ENCODE assay signal across 16 cellular contexts in the genomic region with DNA sequence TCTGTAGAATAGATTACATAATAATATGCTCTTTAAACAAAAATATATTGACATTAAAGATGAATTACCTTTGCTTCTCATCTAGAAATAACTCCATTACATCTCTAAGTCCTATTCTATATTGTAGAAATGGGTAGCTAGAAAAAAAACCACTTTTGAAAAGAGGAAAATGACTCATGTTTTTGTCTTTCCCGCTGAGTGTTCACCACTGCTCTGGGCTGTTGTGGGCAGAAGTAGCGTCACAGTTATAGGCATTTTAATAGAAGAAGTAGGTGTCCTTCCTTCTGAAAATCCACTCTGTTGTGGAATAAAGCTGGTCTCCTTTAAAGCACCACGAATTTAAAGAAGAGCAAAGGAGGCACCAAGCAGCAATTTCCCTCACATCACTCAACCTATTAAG.
A peak's percentile ranks its signal among the peaks of the same experiment; 100 is the strongest.
DNase-seq lines count a peak whose midpoint lies in the region; ATAC-seq and TF ChIP-seq lines count a peak whose summit lies in the region.
"Had no signal": no experiment of that assay in that cellular context is flagged by ENCODE, and none has a peak within 500 bp of the region (broad histone marks: within the 10 kb centered on the region; RNA-seq: fewer than 3 reads in every experiment).

No MANE protein-coding gene starts in this region.

- peaks cover 15% of the 10 kb centered on the region for H3K27me3 Mint-ChIP-seq in activated CD8-positive, alpha-beta T cell treated with anti-CD3 and anti-CD28 coated beads for 36 hours
- H3K27me3 Mint-ChIP-seq in activated CD8-positive, alpha-beta T cell treated with anti-CD3 and anti-CD28 coated beads, Interleukin-2, amount 10 ng/mL, durations not matched to agents 7 days and 5 days (ENCODE audit: low read depth): peaks cover 23% of the 10 kb centered on the region
- H3K27me3 Mint-ChIP-seq in osteocyte (ENCODE audit: unreplicated experiment): peaks cover 9% of the 10 kb centered on the region

- TF ChIP-seq CTCF in activated CD8-positive, alpha-beta T cell treated with anti-CD3 and anti-CD28 coated beads for 36 hours (IDR thresholded peaks at IDR 0.05): no peak
- TF ChIP-seq CTCF in PC-3 (conservative IDR thresholded peaks at IDR 0.05; ENCODE audit: low read depth, low read length): no peak
- TF ChIP-seq CTCF in osteocyte (IDR thresholded peaks at IDR 0.05): no peak
- TF ChIP-seq CTCF in coronary artery (IDR thresholded peaks at IDR 0.05): no peak

- CTCF ChIA-PET in activated CD8-positive, alpha-beta T cell treated with anti-CD3 and anti-CD28 coated beads for 36 hours (lab: Charles Lee): no interaction called here
- CTCF ChIA-PET in activated CD8-positive, alpha-beta T cell treated with anti-CD3 and anti-CD28 coated beads, Interleukin-2, amount 10 ng/mL, durations not matched to agents 7 days and 5 days (lab: Charles Lee): interaction anchor here (1.1 kb wide), 1 partner anchor 142 kb away, joined by 3 read pairs; no protein-coding TSS in a partner anchor
- CTCF ChIA-PET in PC-3 (lab: Charles Lee): no interaction called here

- H3K9me2 ChIP-seq in PC-3 (replicated peaks; ENCODE audit: low read length): no peaks in the 10 kb centered on the region

- H3K36me3 Mint-ChIP-seq in activated CD8-positive, alpha-beta T cell treated with anti-CD3 and anti-CD28 coated beads for 36 hours (ENCODE audit: low read depth): no peaks in the 10 kb centered on the region
- no peaks in the 10 kb centered on the region for H3K36me3 Mint-ChIP-seq in activated CD8-positive, alpha-beta T cell treated with anti-CD3 and anti-CD28 coated beads, Interleukin-2, amount 10 ng/mL, durations not matched to agents 7 days and 5 days (ENCODE audit: low read depth)
- H3K36me3 Mint-ChIP-seq in osteocyte (ENCODE audit: unreplicated experiment): no peaks in the 10 kb centered on the region
- H3K36me3 Mint-ChIP-seq: CD14-positive monocyte had no signal

- H3K4me3 Mint-ChIP-seq in activated CD8-positive, alpha-beta T cell treated with anti-CD3 and anti-CD28 coated beads for 36 hours: no peak overlapping the region
- H3K4me3 Mint-ChIP-seq in activated CD8-positive, alpha-beta T cell treated with anti-CD3 and anti-CD28 coated beads, Interleukin-2, amount 10 ng/mL, durations not matched to agents 7 days and 5 days: no peak overlapping the region
- no peak overlapping the region for H3K4me3 Mint-ChIP-seq in osteocyte (ENCODE audit: unreplicated experiment)

- POLR2A ChIA-PET in activated CD8-positive, alpha-beta T cell treated with anti-CD3 and anti-CD28 coated beads for 36 hours (lab: Charles Lee): interaction anchor here (0.6 kb wide), 1 partner anchor 34 kb away, joined by 3 read pairs; no protein-coding TSS in a partner anchor
- POLR2A ChIA-PET in activated CD8-positive, alpha-beta T cell treated with anti-CD3 and anti-CD28 coated beads, Interleukin-2, amount 10 ng/mL, durations not matched to agents 7 days and 5 days (lab: Charles Lee): no interaction called here
- POLR2A ChIA-PET in PC-3 (lab: Charles Lee; ENCODE audit: unreplicated experiment): no interaction called here

- ATAC-seq in activated CD8-positive, alpha-beta T cell treated with anti-CD3 and anti-CD28 coated beads for 36 hours: peak; percentile 39
- ATAC-seq in activated CD8-positive, alpha-beta T cell treated with anti-CD3 and anti-CD28 coated beads, Interleukin-2, amount 10 ng/mL, durations not matched to agents 7 days and 5 days: no peak
- ATAC-seq in PC-3 (no peak), left lobe of liver (no peak)

- no peaks in the 10 kb centered on the region for H3K36me3 ChIP-seq in PC-3 (ENCODE audit: low read depth, low read length)

- BruUV-seq in PC-3 (replicated peaks; lab: Mats Ljungman, UMichigan): no TSS peak

- no peak overlapping the region for H3K27ac Mint-ChIP-seq in activated CD8-positive, alpha-beta T cell treated with anti-CD3 and anti-CD28 coated beads for 36 hours
- no peak overlapping the region for H3K27ac Mint-ChIP-seq in activated CD8-positive, alpha-beta T cell treated with anti-CD3 and anti-CD28 coated beads, Interleukin-2, amount 10 ng/mL, durations not matched to agents 7 days and 5 days
- H3K27ac Mint-ChIP-seq in osteocyte (ENCODE audit: unreplicated experiment): no peak overlapping the region
- H3K27ac Mint-ChIP-seq: CD14-positive monocyte had no signal

- no peak overlapping the region for H3K27ac ChIP-seq in PC-3 (ENCODE audit: low read length)
- H3K27ac ChIP-seq in coronary artery: no peak overlapping the region
- H3K27ac ChIP-seq: GM23248, RWPE1 had no signal

- peaks cover 3% of the 10 kb centered on the region for H3K9me3 Mint-ChIP-seq in activated CD8-positive, alpha-beta T cell treated with anti-CD3 and anti-CD28 coated beads for 36 hours
- H3K9me3 Mint-ChIP-seq in activated CD8-positive, alpha-beta T cell treated with anti-CD3 and anti-CD28 coated beads, Interleukin-2, amount 10 ng/mL, durations not matched to agents 7 days and 5 days (ENCODE audit: insufficient read depth): no peaks in the 10 kb centered on the region
- no peaks in the 10 kb centered on the region for H3K9me3 Mint-ChIP-seq in osteocyte (ENCODE audit: unreplicated experiment)

- intact Hi-C loops in activated CD8-positive, alpha-beta T cell treated with anti-CD3 and anti-CD28 coated beads for 36 hours (cut with micrococcal nuclease): no loop called here
- intact Hi-C loops in PC-3 (cut with micrococcal nuclease): no loop called here

- no peaks in the 10 kb centered on the region for H3K79me2 ChIP-seq in PC-3 (ENCODE audit: low read length)

- no peak overlapping the region for H2AFZ ChIP-seq in PC-3 (ENCODE audit: low read length)
- H2AFZ ChIP-seq: GM23248 had no signal

- DNase-seq in activated CD8-positive, alpha-beta T cell treated with anti-CD3 and anti-CD28 coated beads for 36 hours: no peak
- DNase-seq in activated CD8-positive, alpha-beta T cell treated with anti-CD3 and anti-CD28 coated beads, Interleukin-2, amount 10 ng/mL, durations not matched to agents 7 days and 5 days: no peak
- DNase-seq in Kasumi-1 (lab: John Stamatoyannopoulos, UW): peak; percentile 47 to 68
- DNase-seq in PC-3: peak; percentile 8
- peak; percentile 1 for DNase-seq in osteocyte (ENCODE audit: extremely low spot score, unreplicated experiment)
- DNase-seq in coronary artery (ENCODE audit: low spot score): no peak
- DNase-seq in left lobe of liver (ENCODE audit: low spot score): no peak
- DNase-seq in globus pallidus (ENCODE audit: low spot score): no peak
- DNase-seq: Caco-2, DMS53, GM23248, NCI-H187 treated with DMSO at 0.1 percent for 48 hours, NCI-H2171, NCI-H774 had no signal

- H3K4me1 Mint-ChIP-seq in activated CD8-positive, alpha-beta T cell treated with anti-CD3 and anti-CD28 coated beads for 36 hours (ENCODE audit: low read depth): peaks cover 10% of the 10 kb centered on the region
- no peaks in the 10 kb centered on the region for H3K4me1 Mint-ChIP-seq in activated CD8-positive, alpha-beta T cell treated with anti-CD3 and anti-CD28 coated beads, Interleukin-2, amount 10 ng/mL, durations not matched to agents 7 days and 5 days (ENCODE audit: low read depth)
- no peaks in the 10 kb centered on the region for H3K4me1 Mint-ChIP-seq in osteocyte (ENCODE audit: unreplicated experiment)

- H3K4me3 ChIP-seq in PC-3 (ENCODE audit: low read length) (no peak overlapping the region), coronary artery (no peak overlapping the region)
- H3K4me3 ChIP-seq: GM23248 had no signal

- no peaks in the 10 kb centered on the region for H3K4me1 ChIP-seq in PC-3 (ENCODE audit: insufficient read depth, low read length)
- H3K4me1 ChIP-seq: Caco-2 had no signal

- no peaks in the 10 kb centered on the region for H3F3A ChIP-seq in PC-3 (ENCODE audit: low read length, unreplicated experiment)

- no peaks in the 10 kb centered on the region for H4K20me1 ChIP-seq in PC-3 (ENCODE audit: low read length)

- H3K9me3 ChIP-seq in PC-3 (ENCODE audit: low read length): no peaks in the 10 kb centered on the region
- H3K9me3 ChIP-seq: Caco-2 had no signal

- no peak overlapping the region for H3K9ac ChIP-seq in PC-3 (ENCODE audit: low read length)
- H3K9ac ChIP-seq: GM23248 had no signal

- peaks cover 36% of the 10 kb centered on the region for H3K27me3 ChIP-seq in PC-3 (ENCODE audit: low read length)

- H3K4me2 ChIP-seq in PC-3 (ENCODE audit: low read length): no peak overlapping the region

Comparison
In these comparisons a context has a peak if more than half of its experiments do, and no peak if none do; other contexts are left out.
1. DNase-seq: peak in Kasumi-1 (2 of 2), PC-3 (single experiment) and osteocyte (single experiment); none in activated CD8-positive, alpha-beta T cell treated with anti-CD3 and anti-CD28 coated beads for 36 hours (single experiment), activated CD8-positive, alpha-beta T cell treated with anti-CD3 and anti-CD28 coated beads, Interleukin-2, amount 10 ng/mL, durations not matched to agents 7 days and 5 days (single experiment), coronary artery (single experiment), left lobe of liver (single experiment) and globus pallidus (single experiment).